Comparison of ENCODE assay signal across 1 cellular context in the genomic region with DNA sequence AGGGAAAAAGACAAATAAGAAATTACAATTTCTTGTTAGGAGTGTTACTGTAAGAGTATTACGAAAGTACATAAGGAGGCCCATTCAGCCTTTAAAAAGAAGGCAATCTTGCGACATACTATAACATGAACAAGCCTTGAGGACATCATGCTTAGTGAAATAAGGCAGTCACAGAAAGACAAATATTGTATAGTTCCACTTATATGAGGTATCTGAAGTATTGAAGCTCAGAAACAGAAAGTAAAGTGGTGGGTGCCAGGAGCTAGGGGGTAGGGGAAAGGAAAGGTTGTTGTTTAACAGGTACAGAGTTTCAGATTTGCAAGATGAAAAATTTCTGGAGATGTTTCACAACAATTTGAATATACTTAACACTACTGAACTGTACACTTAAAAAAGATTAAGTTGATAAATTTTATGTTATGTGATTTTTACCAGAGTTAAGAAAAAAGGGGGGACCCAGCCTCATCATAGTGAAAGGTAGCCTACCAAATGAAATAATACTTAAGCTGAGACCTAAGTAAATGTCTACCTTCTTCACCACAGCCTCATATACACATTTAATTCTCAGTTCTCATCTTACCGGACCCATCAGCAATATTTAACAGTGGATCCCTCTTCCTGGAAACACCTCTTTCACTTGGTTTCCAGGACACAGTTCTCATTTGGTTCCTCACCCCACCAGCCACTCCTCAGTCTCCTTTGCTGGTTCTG.
TF ChIP-seq lines count a peak whose summit lies in the region.

No MANE protein-coding gene starts in this region.

TF ChIP-seq in IMR-90, 13 proteins besides CTCF, POLR2A, EP300 and RAD21:
- TF ChIP-seq MAFK (IDR thresholded peaks at IDR 0.05; ENCODE audit: low read depth, low read length): no peak
- peak; percentile 94 for TF ChIP-seq CEBPB (IDR thresholded peaks at IDR 0.05; ENCODE audit: low read depth, low read length)
- TF ChIP-seq, protein P1, sequence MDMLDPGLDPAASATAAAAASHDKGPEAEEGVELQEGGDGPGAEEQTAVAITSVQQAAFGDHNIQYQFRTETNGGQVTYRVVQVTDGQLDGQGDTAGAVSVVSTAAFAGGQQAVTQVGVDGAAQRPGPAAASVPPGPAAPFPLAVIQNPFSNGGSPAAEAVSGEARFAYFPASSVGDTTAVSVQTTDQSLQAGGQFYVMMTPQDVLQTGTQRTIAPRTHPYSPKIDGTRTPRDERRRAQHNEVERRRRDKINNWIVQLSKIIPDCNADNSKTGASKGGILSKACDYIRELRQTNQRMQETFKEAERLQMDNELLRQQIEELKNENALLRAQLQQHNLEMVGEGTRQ (IDR thresholded peaks at IDR 0.05; ENCODE audit: low read depth, low read length): no peak
